14 cellular contexts compared by ENCODE assay signal in the genomic region with DNA sequence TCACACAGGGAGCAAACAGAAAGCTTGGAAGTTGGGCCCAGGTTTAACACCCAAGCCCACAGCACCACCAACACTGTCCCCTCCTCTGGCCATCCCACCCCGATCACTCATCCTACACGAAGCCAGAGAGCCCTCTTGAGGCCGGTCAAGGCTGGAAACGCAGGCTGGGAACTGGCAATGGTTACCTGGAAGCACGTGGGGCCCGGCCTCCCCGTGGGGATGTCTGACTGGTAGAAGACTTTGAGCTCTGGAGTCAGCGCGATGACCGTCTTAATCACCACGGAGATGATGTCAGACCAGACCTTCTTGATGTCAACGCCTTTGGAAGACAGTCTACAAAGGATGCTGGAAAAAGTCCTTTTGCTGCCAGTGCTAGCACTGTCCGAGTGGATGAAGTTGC.
DNase-seq lines count a peak whose midpoint lies in the region; ATAC-seq, FAIRE-seq and TF ChIP-seq lines count a peak whose summit lies in the region.
"Had no signal": no experiment of that assay in that cellular context is flagged by ENCODE, and none has a peak within 500 bp of the region (broad histone marks: within the 10 kb centered on the region; RNA-seq: fewer than 3 reads in every experiment).

No MANE protein-coding gene starts in this region.

- no peaks in the 10 kb centered on the region for H3K4me1 ChIP-seq in A549
- H3K4me1 ChIP-seq in HCT116 (ENCODE audit: control insufficient read depth in 1 of 2, insufficient read depth in 2 of 2, low read length in 2 of 2), result no peaks in the 10 kb centered on the region
- H3K4me1 ChIP-seq: HAP-1 had no signal

- H4K20me1 ChIP-seq in HCT116 (ENCODE audit: insufficient read depth), result no peaks in the 10 kb centered on the region
- H4K20me1 ChIP-seq: BLaER1 had no signal

- intact Hi-C loops in HCT116 (cut with micrococcal nuclease), result no loop called here

- TF ChIP-seq RAD21 in A549 (conservative IDR thresholded peaks at IDR 0.05 in 1 of 2, IDR thresholded peaks at IDR 0.05 in 1 of 2) (peak; percentile 50 to 68), HCT116 (IDR thresholded peaks at IDR 0.05; ENCODE audit: low read depth) (peak; percentile 90)

- TF ChIP-seq POLR2A in A549 (IDR thresholded peaks at IDR 0.05; ENCODE audit: low read length) (no peak), HCT116 (IDR thresholded peaks at IDR 0.05; ENCODE audit: borderline replicate concordance, extremely low read depth, insufficient read depth, insufficient read length) (no peak)

- RAD21 ChIA-PET in HCT116 (lab: Charles Lee; ENCODE audit: low non-redundant PET in 1 of 2, low total read pairs in 2 of 2, uncharacterized antibody in 2 of 2, unreplicated experiment in 2 of 2), result interaction anchor here in 1 of 2 experiments (0.6 kb wide), 1 partner anchor 85 kb away, joined by 3 read pairs; no protein-coding TSS in a partner anchor

- POLR2A ChIA-PET in A549 (lab: Yijun Ruan, JAX), result no interaction called here
- POLR2A ChIA-PET in HCT116 (lab: Charles Lee), result no interaction called here

- FAIRE-seq in A549 (lab: Jason Lieb, UNC), result no peak

- no peak for TF ChIP-seq EP300 in A549 (IDR thresholded peaks at IDR 0.05)

- no peaks in the 10 kb centered on the region for H3K79me2 ChIP-seq in HCT116 (ENCODE audit: insufficient read depth, low read length)

- DNase-seq in A549 (ENCODE audit: low read depth in 1 of 2, low spot score in 1 of 2) (peak in 1 of 2 experiments; percentile 33), HCT116 (ENCODE audit: low read depth, low spot score) (no peak), cardiac fibroblast (ENCODE audit: low read depth in 2 of 2) (peak; percentile 11 to 33), kidney epithelial cell (ENCODE audit: low read depth) (no peak), DMS53 treated with DMSO at 0.1 percent for 48 hours (lab: John Stamatoyannopoulos, UW; ENCODE audit: unreplicated experiment) (no peak), 8988T (no peak)
- DNase-seq: Kasumi-1, occipital lobe had no signal

- BruUV-seq in HCT116 (replicated peaks; lab: Mats Ljungman, UMichigan), result no TSS peak

- 78% methylated on average over 4 of the region's 13 CpGs for WGBS in A549 (ENCODE audit: missing lambda C conversion rate)

- CTCF ChIA-PET in A549 (lab: Yijun Ruan, JAX), result interaction anchor here (1.0 to 4.8 kb wide), 12 partner anchors 9 to 443 kb away, joined by 3 to 23 read pairs (median 6); no protein-coding TSS in a partner anchor
- CTCF ChIA-PET in HCT116 (lab: Charles Lee), result interaction anchor here (2.8 kb wide), 1 partner anchor 443 kb away, joined by 13 read pairs; no protein-coding TSS in a partner anchor

- H3K9me2 ChIP-seq in HCT116 (ENCODE audit: insufficient read depth), result no peaks in the 10 kb centered on the region

- H3K4me2 ChIP-seq in A549 (no peak overlapping the region), HCT116 (ENCODE audit: low read length) (no peak overlapping the region)
- H3K4me2 ChIP-seq: BLaER1 had no signal

- H2AFZ ChIP-seq in HCT116 (ENCODE audit: low read depth, low read length, poor library complexity, severe bottlenecking), result no peak overlapping the region

- H3K36me3 ChIP-seq in HCT116 (ENCODE audit: control insufficient read depth in 1 of 2, insufficient read depth in 2 of 2, low read length in 2 of 2) (no peaks in the 10 kb centered on the region), kidney epithelial cell (ENCODE audit: control insufficient read depth, insufficient read depth, low read length) (no peaks in the 10 kb centered on the region)
- H3K36me3 ChIP-seq: BLaER1, HAP-1 had no signal

- TF ChIP-seq CTCF in A549 (IDR thresholded peaks at IDR 0.05) (peak; percentile 32), HCT116 (IDR thresholded peaks at IDR 0.05 in 2 of 3, conservative IDR thresholded peaks at IDR 0.05 in 1 of 3; ENCODE audit: borderline replicate concordance in 1 of 3, insufficient read depth in 1 of 3, low read depth in 2 of 3, low read length in 2 of 3) (peak; percentile 42 to 81 (median 50); a peak in 4 of 6 replicates), cardiac fibroblast (IDR thresholded peaks at IDR 0.05; ENCODE audit: low read depth, low read length) (no peak), kidney epithelial cell (IDR thresholded peaks at IDR 0.05; ENCODE audit: insufficient read depth, low read length, poor library complexity, severe bottlenecking) (peak; percentile 52)

- H3K9me3 ChIP-seq in A549 (no peaks in the 10 kb centered on the region), HCT116 (ENCODE audit: control insufficient read depth in 1 of 2, insufficient read depth in 1 of 2, low read depth in 1 of 2, low read length in 2 of 2) (no peaks in the 10 kb centered on the region)
- H3K9me3 ChIP-seq: ascending aorta, BLaER1, esophagus muscularis mucosa, HAP-1 had no signal

- H3K9ac ChIP-seq in HCT116 (ENCODE audit: low read length), result no peak overlapping the region
- H3K9ac ChIP-seq: BLaER1 had no signal

- H3K4me3 ChIP-seq in A549 (no peak overlapping the region), HCT116 (replicated peaks in 1 of 2; ENCODE audit: low read depth in 1 of 2, low read length in 2 of 2) (no peak overlapping the region), cardiac fibroblast (replicated peaks in 1 of 2; ENCODE audit: low read depth in 2 of 2, low read length in 2 of 2) (no peak overlapping the region), kidney epithelial cell (ENCODE audit: low read depth, low read length) (no peak overlapping the region)
- H3K4me3 ChIP-seq: ascending aorta, BLaER1, esophagus muscularis mucosa, HAP-1 had no signal

- H3K27ac ChIP-seq in A549, result no peak overlapping the region
- H3K27ac ChIP-seq in HCT116 (ENCODE audit: low read depth, low read length), result no peak overlapping the region
- H3K27ac ChIP-seq: ascending aorta, BLaER1, esophagus muscularis mucosa had no signal

- H3K27me3 ChIP-seq in HCT116 (ENCODE audit: insufficient read depth, low read length) (no peaks in the 10 kb centered on the region), kidney epithelial cell (ENCODE audit: control insufficient read depth, insufficient read depth, low read length) (no peaks in the 10 kb centered on the region)
- H3K27me3 ChIP-seq: ascending aorta, BLaER1, esophagus muscularis mucosa had no signal

- ATAC-seq in A549, result peak in 1 of 2 experiments; percentile 79; a peak in 3 of 6 replicates
- ATAC-seq in HCT116, result peak; percentile 79
- no peak for ATAC-seq in HG03571 (IDR thresholded peaks at IDR 0.05; ENCODE audit: unreplicated experiment)
- no peak for ATAC-seq in esophagus mucosa

TF ChIP-seq in A549, 52 proteins besides CTCF, POLR2A, EP300 and RAD21:
- TF ChIP-seq BHLHE40 (IDR thresholded peaks at IDR 0.05; ENCODE audit: low read depth, low read length) (no peak), HMGXB4 (CRISPR knock-in tag; IDR thresholded peaks at IDR 0.05; ENCODE audit: borderline replicate concordance) (no peak), MYC (IDR thresholded peaks at IDR 0.05; ENCODE audit: borderline replicate concordance, low read length) (no peak), SREBF2 (IDR thresholded peaks at IDR 0.05) (no peak), SMC3 (IDR thresholded peaks at IDR 0.05) (peak; percentile 36; the same call in 1 of the 3 replicates), KDM1A (IDR thresholded peaks at IDR 0.05; ENCODE audit: low read depth) (no peak), ZNF302 (CRISPR knock-in tag; IDR thresholded peaks at IDR 0.05) (no peak), ZSCAN20 (CRISPR knock-in tag; IDR thresholded peaks at IDR 0.05) (no peak)

TF ChIP-seq in HCT116, 20 proteins besides CTCF, POLR2A, EP300 and RAD21:
- no peak for TF ChIP-seq SP1 (IDR thresholded peaks at IDR 0.05; ENCODE audit: low read depth)
- TF ChIP-seq, protein P1, sequence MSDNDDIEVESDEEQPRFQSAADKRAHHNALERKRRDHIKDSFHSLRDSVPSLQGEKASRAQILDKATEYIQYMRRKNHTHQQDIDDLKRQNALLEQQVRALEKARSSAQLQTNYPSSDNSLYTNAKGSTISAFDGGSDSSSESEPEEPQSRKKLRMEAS (IDR thresholded peaks at IDR 0.05), result peak; percentile 38; the same call in 1 of the 2 replicates

Comparison
In these comparisons a context has a peak if more than half of its experiments do, and no peak if none do; other contexts are left out.
1. DNase-seq: peak in cardiac fibroblast (2 of 2); none in HCT116 (single experiment), kidney epithelial cell (single experiment), DMS53 treated with DMSO at 0.1 percent for 48 hours (single experiment) and 8988T (single experiment).